Comparison of ENCODE assay signal across 8 cellular contexts in the genomic region with DNA sequence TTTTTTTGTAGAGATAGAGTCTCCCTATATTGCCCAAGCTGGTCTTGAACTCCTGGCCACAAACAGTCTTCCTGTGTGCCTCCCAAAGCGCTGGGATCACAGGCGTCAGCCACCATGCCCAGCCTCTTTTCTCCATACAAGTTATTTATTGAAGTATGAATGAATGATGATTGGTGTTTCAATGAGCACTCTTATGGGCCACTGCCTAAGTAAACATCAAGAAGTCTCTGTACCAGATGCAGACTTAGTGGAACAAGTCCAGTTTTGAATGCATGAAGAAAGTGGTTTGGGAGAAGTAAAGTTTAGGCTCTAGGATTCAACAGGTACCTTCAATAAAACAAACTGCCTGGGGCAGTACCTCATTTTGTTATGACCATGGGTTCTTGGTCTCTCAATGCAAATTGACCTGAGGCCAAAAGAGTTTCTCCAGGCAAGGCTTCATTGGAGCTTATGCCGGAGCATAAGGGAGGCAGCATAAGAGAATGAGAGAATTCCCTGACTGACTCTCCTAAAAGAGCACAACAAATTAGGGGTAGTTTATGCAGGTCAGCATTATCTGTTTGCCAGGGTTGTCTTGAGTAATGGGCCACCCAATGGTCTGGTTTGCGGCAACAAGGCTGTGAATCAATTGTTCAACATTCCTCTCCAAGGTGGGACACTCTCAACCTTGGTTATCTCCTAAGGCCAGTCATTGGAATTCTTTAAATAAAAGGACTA. TPM values are rescaled to one million over a fixed set of nuclear protein-coding genes. Genes with fewer than 3 reads are reported as not detected.
DNase-seq lines count a peak whose midpoint lies in the region; ATAC-seq and TF ChIP-seq lines count a peak whose summit lies in the region.
"Had no signal": no experiment of that assay in that cellular context is flagged by ENCODE, and none has a peak within 500 bp of the region (broad histone marks: within the 10 kb centered on the region; RNA-seq: fewer than 3 reads in every experiment).

No MANE protein-coding gene starts in this region.

- intact Hi-C loops in HCT116 (cut with micrococcal nuclease) = loop anchor here (5.0 kb wide), 1 partner anchor 282 kb away; no protein-coding TSS in a partner anchor

- no peaks in the 10 kb centered on the region for H3K9me3 Mint-ChIP-seq in stimulated activated effector memory CD8-positive, alpha-beta T cell treated with anti-CD3 and anti-CD28 coated beads, Interleukin-12 subunit alpha, Interleukin-12 subunit beta, amount 100 ng/mL, for 72 hours

- peaks cover 21 to 38% of the 10 kb centered on the region in 2 experiments for H3K4me1 ChIP-seq in HCT116 (ENCODE audit: control insufficient read depth in 1 of 2, insufficient read depth in 2 of 2, low read length in 2 of 2)
- peaks cover 0 to 43% (median 8%) of the 10 kb centered on the region in 3 donors for H3K4me1 ChIP-seq in gastroesophageal sphincter

- H3K79me2 ChIP-seq in HCT116 (ENCODE audit: insufficient read depth, low read length) = peaks cover 37% of the 10 kb centered on the region

- no peak for TF ChIP-seq EP300 in gastroesophageal sphincter (IDR thresholded peaks at IDR 0.05)

- peak overlapping the region; percentile 89 for H2AFZ ChIP-seq in HCT116 (ENCODE audit: low read depth, low read length, poor library complexity, severe bottlenecking)

- H3K36me3 ChIP-seq in HCT116 (ENCODE audit: control insufficient read depth in 1 of 2, insufficient read depth in 2 of 2, low read length in 2 of 2) (no peaks in the 10 kb centered on the region), gastroesophageal sphincter (no peaks in the 10 kb centered on the region)

- peak overlapping the region; percentile 87 to 94 for H3K4me3 ChIP-seq in HCT116 (replicated peaks in 1 of 2; ENCODE audit: low read depth in 1 of 2, low read length in 2 of 2)
- peak overlapping the region in 1 of 2 donors; percentile 84 for H3K4me3 ChIP-seq in gastroesophageal sphincter

- H3K36me3 Mint-ChIP-seq in T-helper 17 cell (ENCODE audit: low read depth) = no peaks in the 10 kb centered on the region
- H3K36me3 Mint-ChIP-seq in stimulated activated effector memory CD8-positive, alpha-beta T cell treated with anti-CD3 and anti-CD28 coated beads, Interleukin-12 subunit alpha, Interleukin-12 subunit beta, amount 100 ng/mL, for 72 hours = peaks cover 23% of the 10 kb centered on the region

- CTCF ChIA-PET in HCT116 (lab: Charles Lee) = no interaction called here

- RAD21 ChIA-PET in HCT116 (lab: Charles Lee; ENCODE audit: low non-redundant PET in 1 of 2, low total read pairs in 2 of 2, uncharacterized antibody in 2 of 2, unreplicated experiment in 2 of 2) = no interaction called here

- WGBS in gastroesophageal sphincter (ENCODE audit: low coverage in 1 of 2), 2 donors = 97 to 100% methylated on average over 3 to 4 of the region's 4 CpGs

- H3K9ac ChIP-seq in HCT116 (ENCODE audit: low read length) = peak overlapping the region; percentile 81

- DNase-seq in HCT116 (ENCODE audit: low read depth, low spot score) (no peak), T-helper 17 cell (no peak), hippocampal formation (lab: John Stamatoyannopoulos, UW) (no peak), NCI-H2227 treated with DMSO at 0.1 percent for 48 hours (lab: John Stamatoyannopoulos, UW) (no peak)
- no peak for DNase-seq in stimulated activated effector memory CD8-positive, alpha-beta T cell treated with anti-CD3 and anti-CD28 coated beads, Interleukin-12 subunit alpha, Interleukin-12 subunit beta, amount 100 ng/mL, for 72 hours (ENCODE audit: low spot score in 2 of 2)
- DNase-seq: NCI-H226 had no signal

- BruUV-seq in HCT116 (replicated peaks; lab: Mats Ljungman, UMichigan) = TSS peak; percentile 61

- no peak for TF ChIP-seq RAD21 in HCT116 (IDR thresholded peaks at IDR 0.05; ENCODE audit: low read depth)

- H3K4me3 Mint-ChIP-seq in T-helper 17 cell = peak overlapping the region; percentile 92
- peak overlapping the region; percentile 84 for H3K4me3 Mint-ChIP-seq in stimulated activated effector memory CD8-positive, alpha-beta T cell treated with anti-CD3 and anti-CD28 coated beads, Interleukin-12 subunit alpha, Interleukin-12 subunit beta, amount 100 ng/mL, for 72 hours

- ATAC-seq in HCT116 (no peak), T-helper 17 cell (no peak), gastroesophageal sphincter (no peak), GM21529 (IDR thresholded peaks at IDR 0.05; ENCODE audit: unreplicated experiment) (no peak)
- no peak for ATAC-seq in stimulated activated effector memory CD8-positive, alpha-beta T cell treated with anti-CD3 and anti-CD28 coated beads, Interleukin-12 subunit alpha, Interleukin-12 subunit beta, amount 100 ng/mL, for 72 hours

- H3K4me2 ChIP-seq in HCT116 (ENCODE audit: low read length) = peak overlapping the region; percentile 87

- H3K4me1 Mint-ChIP-seq in T-helper 17 cell = peaks cover 40% of the 10 kb centered on the region
- H3K4me1 Mint-ChIP-seq in stimulated activated effector memory CD8-positive, alpha-beta T cell treated with anti-CD3 and anti-CD28 coated beads, Interleukin-12 subunit alpha, Interleukin-12 subunit beta, amount 100 ng/mL, for 72 hours = peaks cover 39% of the 10 kb centered on the region

- TF ChIP-seq CTCF in HCT116 (IDR thresholded peaks at IDR 0.05 in 2 of 3, conservative IDR thresholded peaks at IDR 0.05 in 1 of 3; ENCODE audit: borderline replicate concordance in 1 of 3, insufficient read depth in 1 of 3, low read depth in 2 of 3, low read length in 2 of 3) = no peak
- TF ChIP-seq CTCF in gastroesophageal sphincter (IDR thresholded peaks at IDR 0.05) = no peak

- H3K27ac ChIP-seq in HCT116 (ENCODE audit: low read depth, low read length) (peak overlapping the region; percentile 96), gastroesophageal sphincter (peak overlapping the region in 3 of 4 donors; percentile 93 to 96 (median 95))

- no peaks in the 10 kb centered on the region for H3K9me2 ChIP-seq in HCT116 (ENCODE audit: insufficient read depth)

- H3K27me3 ChIP-seq in HCT116 (ENCODE audit: insufficient read depth, low read length) (no peaks in the 10 kb centered on the region), gastroesophageal sphincter (no peaks in the 10 kb centered on the region)

- no peaks in the 10 kb centered on the region for H3K9me3 ChIP-seq in HCT116 (ENCODE audit: control insufficient read depth in 1 of 2, insufficient read depth in 1 of 2, low read depth in 1 of 2, low read length in 2 of 2)
- no peaks in the 10 kb centered on the region for H3K9me3 ChIP-seq in T-helper 17 cell (ENCODE audit: control insufficient read depth, low read length, poor library complexity, severe bottlenecking)
- no peaks in the 10 kb centered on the region for H3K9me3 ChIP-seq in gastroesophageal sphincter

- H4K20me1 ChIP-seq in HCT116 (ENCODE audit: insufficient read depth) = 0 out of 2 replicates have a peak, but pooled peaks cover 4% of the 10 kb centered on the region

- H3K27me3 Mint-ChIP-seq in T-helper 17 cell = no peaks in the 10 kb centered on the region

- TF ChIP-seq POLR2A in HCT116 (IDR thresholded peaks at IDR 0.05; ENCODE audit: borderline replicate concordance, extremely low read depth, insufficient read depth, insufficient read length) (no peak), gastroesophageal sphincter (IDR thresholded peaks at IDR 0.05) (no peak)

- POLR2A ChIA-PET in HCT116 (lab: Charles Lee) = interaction anchor here (3.6 kb wide), 1 partner anchor 19 kb away, joined by 16 read pairs; the partner anchor contains the start of gene CGRRF1

- peak overlapping the region; percentile 87 for H3K27ac Mint-ChIP-seq in T-helper 17 cell
- peak overlapping the region; percentile 97 for H3K27ac Mint-ChIP-seq in stimulated activated effector memory CD8-positive, alpha-beta T cell treated with anti-CD3 and anti-CD28 coated beads, Interleukin-12 subunit alpha, Interleukin-12 subunit beta, amount 100 ng/mL, for 72 hours

TF ChIP-seq in HCT116, 20 proteins besides CTCF, POLR2A, EP300 and RAD21 (continues in another document):
- TF ChIP-seq FOSL1 (IDR thresholded peaks at IDR 0.05; ENCODE audit: low read depth) = no peak
- TF ChIP-seq, protein P1, sequence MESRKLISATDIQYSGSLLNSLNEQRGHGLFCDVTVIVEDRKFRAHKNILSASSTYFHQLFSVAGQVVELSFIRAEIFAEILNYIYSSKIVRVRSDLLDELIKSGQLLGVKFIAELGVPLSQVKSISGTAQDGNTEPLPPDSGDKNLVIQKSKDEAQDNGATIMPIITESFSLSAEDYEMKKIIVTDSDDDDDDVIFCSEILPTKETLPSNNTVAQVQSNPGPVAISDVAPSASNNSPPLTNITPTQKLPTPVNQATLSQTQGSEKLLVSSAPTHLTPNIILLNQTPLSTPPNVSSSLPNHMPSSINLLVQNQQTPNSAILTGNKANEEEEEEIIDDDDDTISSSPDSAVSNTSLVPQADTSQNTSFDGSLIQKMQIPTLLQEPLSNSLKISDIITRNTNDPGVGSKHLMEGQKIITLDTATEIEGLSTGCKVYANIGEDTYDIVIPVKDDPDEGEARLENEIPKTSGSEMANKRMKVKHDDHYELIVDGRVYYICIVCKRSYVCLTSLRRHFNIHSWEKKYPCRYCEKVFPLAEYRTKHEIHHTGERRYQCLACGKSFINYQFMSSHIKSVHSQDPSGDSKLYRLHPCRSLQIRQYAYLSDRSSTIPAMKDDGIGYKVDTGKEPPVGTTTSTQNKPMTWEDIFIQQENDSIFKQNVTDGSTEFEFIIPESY (IDR thresholded peaks at IDR 0.05; ENCODE audit: extremely low read depth, insufficient replicate concordance, low read length) = no peak
- TF ChIP-seq YY1 (IDR thresholded peaks at IDR 0.05; ENCODE audit: extremely low read depth, insufficient replicate concordance, low read depth, low read length) = no peak

RNA-seq across cellular contexts. Expression of gene GMFB, which starts 1.1 kb away (rescaled TPM):
- total RNA-seq in HCT116 (2021; ENCODE audit: unreplicated experiment) (53.8 TPM), T-helper 17 cell (10 to 100 TPM; 25.4 to 42.5 TPM), gastroesophageal sphincter (10 to 100 TPM; 40.0 to 43.7 (median 42.3) TPM)
- polyA plus RNA-seq in HCT116 (2012) = 14.7 and 17.5 TPM in 2 replicates

RNA-seq across cellular contexts. Expression of gene CGRRF1, which starts 19.8 kb away (rescaled TPM):
- 15.9 TPM for total RNA-seq in HCT116 (2021; ENCODE audit: unreplicated experiment)
- 8.1 and 13.1 TPM in 2 replicates for polyA plus RNA-seq in HCT116 (2012)
- 10 to 100 TPM; 28.3 to 35.8 TPM for total RNA-seq in T-helper 17 cell
- 10 to 100 TPM; 12.3 to 32.8 (median 22.2) TPM for total RNA-seq in gastroesophageal sphincter

RNA-seq across cellular contexts. Expression of gene CNIH1, which starts 48.7 kb away (rescaled TPM):
- total RNA-seq in HCT116 (2021; ENCODE audit: unreplicated experiment) (149 TPM), T-helper 17 cell (10 to 100 TPM; 46.8 to 48.3 TPM), gastroesophageal sphincter (100 to 1,000 TPM in 2 of 4 donors, 10 to 100 TPM in 2; 96.8 to 179 (median 127) TPM)
- polyA plus RNA-seq in HCT116 (2012) = 166 and 174 TPM in 2 replicates
